ENCODE assay signal across 8 cellular contexts in the genomic region with DNA sequence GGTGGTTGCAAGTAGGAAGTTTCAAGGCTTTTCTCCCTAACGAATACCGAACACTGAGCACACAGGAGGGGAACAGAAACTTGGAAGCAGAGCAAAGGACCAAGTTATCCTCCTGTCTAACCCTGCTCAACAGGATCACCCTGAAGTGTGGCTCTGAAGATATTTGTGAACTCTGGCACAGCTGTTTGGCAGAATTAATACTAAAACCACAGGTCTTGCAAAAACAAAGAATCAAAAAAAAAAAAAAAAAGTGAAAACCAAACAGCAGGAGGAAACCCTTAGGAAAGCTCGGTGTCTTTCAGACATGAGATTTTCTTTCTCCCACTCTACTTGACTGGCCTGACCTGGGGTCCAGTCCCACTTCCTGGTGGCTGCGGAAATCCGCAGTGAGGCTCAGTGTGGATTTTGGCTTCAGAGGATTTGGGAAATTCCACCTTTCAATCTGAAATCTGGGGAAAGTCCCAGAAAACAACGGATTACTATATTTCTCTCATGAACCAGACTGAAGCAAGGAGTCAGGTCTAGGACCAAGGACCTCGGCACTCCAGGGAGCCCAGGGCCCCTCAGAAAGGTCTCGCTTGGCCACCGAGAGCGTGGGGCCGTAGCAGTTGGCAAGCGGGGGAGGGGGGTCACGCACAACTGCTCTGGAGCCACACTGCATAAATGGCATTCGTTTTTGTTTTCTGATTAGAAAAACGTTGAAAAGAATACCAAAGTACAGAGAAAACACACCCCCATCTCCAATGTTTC. TPM values are rescaled to one million over a fixed set of nuclear protein-coding genes. Genes with fewer than 3 reads are reported as not detected.
DNase-seq lines count a peak whose midpoint lies in the region; ATAC-seq and TF ChIP-seq lines count a peak whose summit lies in the region.

No MANE protein-coding gene starts in this region.

- RAD21 ChIA-PET in HCT116 (lab: Charles Lee; ENCODE audit: low non-redundant PET in 1 of 2, low total read pairs in 2 of 2, uncharacterized antibody in 2 of 2, unreplicated experiment in 2 of 2), result no interaction called here

- ATAC-seq in HCT116 (peak; percentile 12; the same call in 1 of the 2 replicates), GM21526 (IDR thresholded peaks at IDR 0.05; ENCODE audit: low FRiP score, unreplicated experiment) (no peak)

- no peak for TF ChIP-seq RAD21 in HCT116 (IDR thresholded peaks at IDR 0.05; ENCODE audit: low read depth)

- H3K9me2 ChIP-seq in HCT116 (ENCODE audit: insufficient read depth), result no peaks in the 10 kb centered on the region

- intact Hi-C loops in HCT116 (cut with micrococcal nuclease), result no loop called here

- H3K4me1 ChIP-seq in HCT116 (ENCODE audit: control insufficient read depth in 1 of 2, insufficient read depth in 2 of 2, low read length in 2 of 2), result peaks cover 9 to 19% of the 10 kb centered on the region in 2 experiments; a peak in 3 of 4 replicates

- no peak overlapping the region for H2AFZ ChIP-seq in HCT116 (ENCODE audit: low read depth, low read length, poor library complexity, severe bottlenecking)

- peak overlapping the region; percentile 99 for H3K4me2 ChIP-seq in HCT116 (ENCODE audit: low read length)

- H3K4me3 ChIP-seq in BJ (ENCODE audit: low read depth, low read length) (peak overlapping the region; percentile 76), HCT116 (replicated peaks in 1 of 2; ENCODE audit: low read depth in 1 of 2, low read length in 2 of 2) (peak overlapping the region; percentile 70 to 89), fibroblast of mammary gland (ENCODE audit: control insufficient read depth, low read depth, low read length) (peak overlapping the region; percentile 77)

- DNase-seq in BJ (ENCODE audit: low read depth) (no peak), HCT116 (ENCODE audit: low read depth, low spot score) (no peak), UCSD-AML1 (lab: John Stamatoyannopoulos, UW; ENCODE audit: unreplicated experiment) (peak; percentile 34), fibroblast of mammary gland (ENCODE audit: low read depth) (no peak), 8988T (no peak), T1000 (lab: John Stamatoyannopoulos, UW) (no peak)

- H3K27me3 Mint-ChIP-seq in nephron (ENCODE audit: low read depth), result no peaks in the 10 kb centered on the region

- no peak for TF ChIP-seq CTCF in BJ (IDR thresholded peaks at IDR 0.05; ENCODE audit: insufficient read depth, low read depth, low read length)
- TF ChIP-seq CTCF in HCT116 (IDR thresholded peaks at IDR 0.05 in 2 of 3, conservative IDR thresholded peaks at IDR 0.05 in 1 of 3; ENCODE audit: borderline replicate concordance in 1 of 3, insufficient read depth in 1 of 3, low read depth in 2 of 3, low read length in 2 of 3), result no peak
- TF ChIP-seq CTCF in fibroblast of mammary gland (conservative IDR thresholded peaks at IDR 0.05; ENCODE audit: control insufficient read depth, insufficient read depth, low read depth, low read length), result no peak
- no peak for TF ChIP-seq CTCF in nephron (IDR thresholded peaks at IDR 0.05; ENCODE audit: unreplicated experiment in 3 of 3)

- H3K36me3 ChIP-seq in BJ (ENCODE audit: control insufficient read depth, insufficient read depth, low read length) (no peaks in the 10 kb centered on the region), HCT116 (ENCODE audit: control insufficient read depth in 1 of 2, insufficient read depth in 2 of 2, low read length in 2 of 2) (peaks cover 0 to 9% of the 10 kb centered on the region in 2 experiments; a peak in 1 of 4 replicates)

- peak overlapping the region; percentile 91 for H3K9ac ChIP-seq in HCT116 (ENCODE audit: low read length)

- H3K27me3 ChIP-seq in BJ (ENCODE audit: control insufficient read depth, insufficient read depth, low read length) (no peaks in the 10 kb centered on the region), HCT116 (ENCODE audit: insufficient read depth, low read length) (no peaks in the 10 kb centered on the region)

- POLR2A ChIA-PET in BJ (lab: Charles Lee) (interaction anchor here (0.7 kb wide), 1 partner anchor 18 kb away, joined by 7 read pairs; no protein-coding TSS in a partner anchor), HCT116 (lab: Charles Lee) (no interaction called here)

- H3K9me3 Mint-ChIP-seq in nephron, result no peaks in the 10 kb centered on the region

- peak overlapping the region; percentile 83 for H3K27ac ChIP-seq in HCT116 (ENCODE audit: low read depth, low read length)

- H3K79me2 ChIP-seq in HCT116 (ENCODE audit: insufficient read depth, low read length), result peaks cover 58% of the 10 kb centered on the region

- peaks cover 21% of the 10 kb centered on the region for H3K4me1 Mint-ChIP-seq in nephron

- no peaks in the 10 kb centered on the region for H3K9me3 ChIP-seq in HCT116 (ENCODE audit: control insufficient read depth in 1 of 2, insufficient read depth in 1 of 2, low read depth in 1 of 2, low read length in 2 of 2)

- peak overlapping the region; percentile 60 to 87 (median 64) for H3K27ac Mint-ChIP-seq in nephron

- H3K36me3 Mint-ChIP-seq in nephron (ENCODE audit: low read depth), result peaks cover 19% of the 10 kb centered on the region

- CTCF ChIA-PET in BJ (lab: Yijun Ruan, JAX), result interaction anchor here (1.2 to 1.5 kb wide), 2 partner anchors 27 to 43 kb away, joined by 4 to 5 read pairs; no protein-coding TSS in a partner anchor
- CTCF ChIA-PET in HCT116 (lab: Charles Lee), result no interaction called here

- TSS peak; percentile 49 for BruUV-seq in HCT116 (replicated peaks; lab: Mats Ljungman, UMichigan)

- no peak for TF ChIP-seq POLR2A in HCT116 (IDR thresholded peaks at IDR 0.05; ENCODE audit: borderline replicate concordance, extremely low read depth, insufficient read depth, insufficient read length)

- H4K20me1 ChIP-seq in HCT116 (ENCODE audit: insufficient read depth), result no peaks in the 10 kb centered on the region

- peak overlapping the region; percentile 93 to 95 (median 95) for H3K4me3 Mint-ChIP-seq in nephron

TF ChIP-seq in HCT116, 20 proteins besides CTCF, POLR2A, EP300 and RAD21 (continues in another document):
- TF ChIP-seq POLR2AphosphoS5 (IDR thresholded peaks at IDR 0.05; ENCODE audit: low read depth, low read length), result no peak; the same call in 1 of the 2 replicates
- TF ChIP-seq, protein P1, sequence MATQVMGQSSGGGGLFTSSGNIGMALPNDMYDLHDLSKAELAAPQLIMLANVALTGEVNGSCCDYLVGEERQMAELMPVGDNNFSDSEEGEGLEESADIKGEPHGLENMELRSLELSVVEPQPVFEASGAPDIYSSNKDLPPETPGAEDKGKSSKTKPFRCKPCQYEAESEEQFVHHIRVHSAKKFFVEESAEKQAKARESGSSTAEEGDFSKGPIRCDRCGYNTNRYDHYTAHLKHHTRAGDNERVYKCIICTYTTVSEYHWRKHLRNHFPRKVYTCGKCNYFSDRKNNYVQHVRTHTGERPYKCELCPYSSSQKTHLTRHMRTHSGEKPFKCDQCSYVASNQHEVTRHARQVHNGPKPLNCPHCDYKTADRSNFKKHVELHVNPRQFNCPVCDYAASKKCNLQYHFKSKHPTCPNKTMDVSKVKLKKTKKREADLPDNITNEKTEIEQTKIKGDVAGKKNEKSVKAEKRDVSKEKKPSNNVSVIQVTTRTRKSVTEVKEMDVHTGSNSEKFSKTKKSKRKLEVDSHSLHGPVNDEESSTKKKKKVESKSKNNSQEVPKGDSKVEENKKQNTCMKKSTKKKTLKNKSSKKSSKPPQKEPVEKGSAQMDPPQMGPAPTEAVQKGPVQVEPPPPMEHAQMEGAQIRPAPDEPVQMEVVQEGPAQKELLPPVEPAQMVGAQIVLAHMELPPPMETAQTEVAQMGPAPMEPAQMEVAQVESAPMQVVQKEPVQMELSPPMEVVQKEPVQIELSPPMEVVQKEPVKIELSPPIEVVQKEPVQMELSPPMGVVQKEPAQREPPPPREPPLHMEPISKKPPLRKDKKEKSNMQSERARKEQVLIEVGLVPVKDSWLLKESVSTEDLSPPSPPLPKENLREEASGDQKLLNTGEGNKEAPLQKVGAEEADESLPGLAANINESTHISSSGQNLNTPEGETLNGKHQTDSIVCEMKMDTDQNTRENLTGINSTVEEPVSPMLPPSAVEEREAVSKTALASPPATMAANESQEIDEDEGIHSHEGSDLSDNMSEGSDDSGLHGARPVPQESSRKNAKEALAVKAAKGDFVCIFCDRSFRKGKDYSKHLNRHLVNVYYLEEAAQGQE (IDR thresholded peaks at IDR 0.05; ENCODE audit: low read depth), result no peak
- no peak for TF ChIP-seq ZNF274 (IDR thresholded peaks at IDR 0.05; ENCODE audit: low read depth, low read length)
- no peak for TF ChIP-seq CBX3 (IDR thresholded peaks at IDR 0.05; ENCODE audit: low read depth)
- no peak for TF ChIP-seq EGR1 (IDR thresholded peaks at IDR 0.05; ENCODE audit: low read depth)
- TF ChIP-seq MAX (IDR thresholded peaks at IDR 0.05), result no peak
- TF ChIP-seq CEBPB (IDR thresholded peaks at IDR 0.05; ENCODE audit: low read depth), result no peak
- TF ChIP-seq, protein P2, sequence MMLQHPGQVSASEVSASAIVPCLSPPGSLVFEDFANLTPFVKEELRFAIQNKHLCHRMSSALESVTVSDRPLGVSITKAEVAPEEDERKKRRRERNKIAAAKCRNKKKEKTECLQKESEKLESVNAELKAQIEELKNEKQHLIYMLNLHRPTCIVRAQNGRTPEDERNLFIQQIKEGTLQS (IDR thresholded peaks at IDR 0.05), result no peak
- TF ChIP-seq YY1 (IDR thresholded peaks at IDR 0.05; ENCODE audit: extremely low read depth, insufficient replicate concordance, low read depth, low read length), result no peak
- TF ChIP-seq SRF (IDR thresholded peaks at IDR 0.05; ENCODE audit: low read depth), result no peak
- TF ChIP-seq JUND (IDR thresholded peaks at IDR 0.05), result no peak

RNA-seq across cellular contexts. Expression of gene TIFA, which starts 0.9 kb away (rescaled TPM):
- polyA plus RNA-seq in BJ (2011; rRNA removed), result 2.2 and 5.6 TPM in 2 replicates
- polyA minus RNA-seq in BJ (2011; rRNA and poly(A)+ RNA removed), result 1.6 and 1.8 TPM in 2 replicates
- 29.2 TPM for total RNA-seq in HCT116 (2021; ENCODE audit: unreplicated experiment)
- 5.8 and 10.2 TPM in 2 replicates for polyA plus RNA-seq in HCT116 (2012)

RNA-seq across cellular contexts. Expression of gene ALPK1, which starts 12.3 kb away (rescaled TPM):
- polyA plus RNA-seq in BJ (2011; rRNA removed), result 7.6 and 11.8 TPM in 2 replicates
- polyA minus RNA-seq in BJ (2011; rRNA and poly(A)+ RNA removed), result 10.6 and 11.3 TPM in 2 replicates
- 21.3 TPM for total RNA-seq in HCT116 (2021; ENCODE audit: unreplicated experiment)
- polyA plus RNA-seq in HCT116 (2012), result 11.7 and 11.9 TPM in 2 replicates

RNA-seq across cellular contexts. Expression of gene AP1AR, which starts 53.2 kb away (rescaled TPM):
- 3.3 and 8.3 TPM in 2 replicates for polyA plus RNA-seq in BJ (2011; rRNA removed)
- 1.7 and 2.1 TPM in 2 replicates for polyA minus RNA-seq in BJ (2011; rRNA and poly(A)+ RNA removed)
- 56.7 TPM for total RNA-seq in HCT116 (2021; ENCODE audit: unreplicated experiment)
- polyA plus RNA-seq in HCT116 (2012), result 17.8 and 21.3 TPM in 2 replicates
